17 cellular contexts compared by ENCODE assay signal in the genomic region with DNA sequence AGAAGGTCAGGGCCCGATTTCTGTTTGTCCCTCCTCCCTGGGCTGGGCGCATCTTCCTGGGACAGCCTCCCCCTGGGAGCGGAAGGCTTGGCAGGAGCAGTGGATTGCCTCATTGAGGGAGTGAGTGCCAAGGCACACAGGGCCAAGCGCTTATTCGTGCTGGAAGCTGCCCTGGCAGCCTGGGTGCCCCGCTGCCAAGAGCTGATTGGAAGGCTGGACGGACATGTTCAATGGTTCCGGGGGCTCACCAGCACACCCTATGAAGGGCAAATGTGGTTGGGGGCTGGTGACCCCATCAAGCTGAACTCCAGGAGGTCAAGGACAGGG. TPM values are rescaled to one million over a fixed set of nuclear protein-coding genes. Genes with fewer than 3 reads are reported as not detected.
DNase-seq lines count a peak whose midpoint lies in the region; ATAC-seq and TF ChIP-seq lines count a peak whose summit lies in the region.
"Had no signal": no experiment of that assay in that cellular context is flagged by ENCODE, and none has a peak within 500 bp of the region (broad histone marks: within the 10 kb centered on the region; RNA-seq: fewer than 3 reads in every experiment).

No MANE protein-coding gene starts in this region.

- DNase-seq in Ammon's horn (ENCODE audit: low spot score) (peak; percentile 93), RWPE2 (ENCODE audit: low spot score) (peak; percentile 72), globus pallidus (ENCODE audit: low spot score) (peak; percentile 91), NCI-H524 treated with DMSO at 0.1 percent for 48 hours (lab: John Stamatoyannopoulos, UW) (no peak), NCI-H69 (lab: John Stamatoyannopoulos, UW) (no peak)
- DNase-seq in naive thymus-derived CD4-positive, alpha-beta T cell, result no peak
- no peak for DNase-seq in effector CD4-positive, alpha-beta T cell
- DNase-seq: AML-193; central memory CD4-positive, alpha-beta T cell; GDM1; NCI-H1436; NK-92 treated with Interleukin-12 subunit alpha and Interleukin-12 subunit beta, amount 100 ng/mL, for 24 hours; SK-N-SH had no signal

- peaks cover 0 to 6% (median 0%) of the 10 kb centered on the region in 11 donors for H3K9me3 Mint-ChIP-seq in naive thymus-derived CD4-positive, alpha-beta T cell
- H3K9me3 Mint-ChIP-seq: activated T-helper 2 cell treated with anti-CD3 and anti-CD28 coated beads, Interferon-gamma antibody, Interleukin-2, Interleukin-4, amounts not matched to agents 10 μg/mL and 5 μg/mL and 100 μg/mL, durations not matched to agents 14 hours and 24 hours and 36 hours had no signal

- no peaks in the 10 kb centered on the region for H3K36me3 ChIP-seq in RWPE2 (ENCODE audit: low read depth)
- no peaks in the 10 kb centered on the region for H3K36me3 ChIP-seq in naive thymus-derived CD4-positive, alpha-beta T cell (ENCODE audit: control insufficient read depth in 2 of 3, insufficient read depth in 3 of 3, low read length in 3 of 3)
- H3K36me3 ChIP-seq: neutrophil had no signal

- peaks cover 51 to 98% (median 93%) of the 10 kb centered on the region in 7 donors for H3K4me1 Mint-ChIP-seq in naive thymus-derived CD4-positive, alpha-beta T cell

- intact Hi-C loops in naive thymus-derived CD4-positive, alpha-beta T cell (cut with micrococcal nuclease), result no loop called here

- peaks cover 0 to 35% (median 19%) of the 10 kb centered on the region in 5 donors for H3K36me3 Mint-ChIP-seq in naive thymus-derived CD4-positive, alpha-beta T cell
- H3K36me3 Mint-ChIP-seq: IgD-negative memory B cell had no signal

- CTCF ChIA-PET in naive thymus-derived CD4-positive, alpha-beta T cell (lab: Charles Lee), result interaction anchor here (1.5 to 1.6 kb wide), 2 partner anchors 31 to 61 kb away, joined by 3 to 11 read pairs; no protein-coding TSS in a partner anchor

- H3K27me3 ChIP-seq in RWPE2 (ENCODE audit: insufficient read depth, poor library complexity, severe bottlenecking), result peaks cover 93% of the 10 kb centered on the region
- H3K27me3 ChIP-seq in naive thymus-derived CD4-positive, alpha-beta T cell (ENCODE audit: control insufficient read depth in 2 of 2, insufficient read depth in 2 of 2, low read length in 2 of 2), result no peaks in the 10 kb centered on the region

- no peak for ATAC-seq in RWPE2 (ENCODE audit: low read depth)
- no peak for ATAC-seq in naive thymus-derived CD4-positive, alpha-beta T cell
- ATAC-seq in GM19328 (IDR thresholded peaks at IDR 0.05; ENCODE audit: unreplicated experiment), result no peak

- no peak overlapping the region for H3K4me3 ChIP-seq in RWPE2 (ENCODE audit: severe bottlenecking)
- no peak overlapping the region for H3K4me3 ChIP-seq in naive thymus-derived CD4-positive, alpha-beta T cell (ENCODE audit: low read length)

- H3K27ac Mint-ChIP-seq in naive thymus-derived CD4-positive, alpha-beta T cell, result peak overlapping the region in 8 of 9 donors; percentile 96 to 100 (median 100)
- H3K27ac Mint-ChIP-seq: activated T-helper 2 cell treated with anti-CD3 and anti-CD28 coated beads, Interferon-gamma antibody, Interleukin-2, Interleukin-4, amounts not matched to agents 10 μg/mL and 5 μg/mL and 100 μg/mL, durations not matched to agents 14 hours and 24 hours and 36 hours had no signal

- H3K27ac ChIP-seq in RWPE2 (ENCODE audit: poor library complexity, severe bottlenecking), result no peak overlapping the region
- peak overlapping the region; percentile 98 for H3K27ac ChIP-seq in naive thymus-derived CD4-positive, alpha-beta T cell (ENCODE audit: low read depth, low read length)
- H3K27ac ChIP-seq: neutrophil had no signal

- POLR2A ChIA-PET in naive thymus-derived CD4-positive, alpha-beta T cell (lab: Charles Lee), result interaction anchor here (0.6 to 11.6 kb wide), 9 partner anchors 10 to 148 kb away, joined by 3 to 172 read pairs (median 4); a partner anchor contains a TSS

- H3K27me3 Mint-ChIP-seq in naive thymus-derived CD4-positive, alpha-beta T cell, result no peaks in the 10 kb centered on the region

- no peaks in the 10 kb centered on the region for H3K9me3 ChIP-seq in RWPE2 (ENCODE audit: severe bottlenecking)
- H3K9me3 ChIP-seq in naive thymus-derived CD4-positive, alpha-beta T cell (ENCODE audit: control insufficient read depth in 2 of 3, low read length in 3 of 3), result no peaks in the 10 kb centered on the region
- H3K9me3 ChIP-seq: neutrophil, SK-N-SH had no signal

- H3K4me1 ChIP-seq in RWPE2 (ENCODE audit: insufficient read depth, poor library complexity, severe bottlenecking), result no peaks in the 10 kb centered on the region
- H3K4me1 ChIP-seq in naive thymus-derived CD4-positive, alpha-beta T cell (ENCODE audit: control insufficient read depth in 2 of 2, insufficient read depth in 2 of 2, low read length in 2 of 2), result peaks cover 68 to 87% of the 10 kb centered on the region in 2 donors

- H3K4me3 Mint-ChIP-seq in naive thymus-derived CD4-positive, alpha-beta T cell, result peak overlapping the region in 5 of 10 donors; percentile 18 to 91 (median 52)
- H3K4me3 Mint-ChIP-seq: IgD-negative memory B cell had no signal

- TF ChIP-seq CTCF in RWPE2 (IDR thresholded peaks at IDR 0.05; ENCODE audit: poor library complexity, severe bottlenecking), result no peak

RNA-seq across cellular contexts. Expression of a gene that starts 10.3 kb away (rescaled TPM):
- 10 to 100 TPM in 4 of 5 experiments, 1 to 10 TPM in 1; 8.5 to 37.8 (median 35.5) TPM for total RNA-seq in naive thymus-derived CD4-positive, alpha-beta T cell
- 1 to 10 TPM; 5.6 to 7.8 TPM for polyA plus RNA-seq in naive thymus-derived CD4-positive, alpha-beta T cell
- polyA plus RNA-seq: SK-N-SH had no signal

Comparison
In these comparisons a context has a peak if more than half of its experiments do, and no peak if none do; other contexts are left out.
1. DNase-seq: peak in Ammon's horn (single experiment), RWPE2 (single experiment) and globus pallidus (single experiment); none in naive thymus-derived CD4-positive, alpha-beta T cell (0 of 9), NCI-H524 treated with DMSO at 0.1 percent for 48 hours (single experiment), effector CD4-positive, alpha-beta T cell (single experiment) and NCI-H69 (single experiment).